Comparison of ENCODE assay signal across 21 cellular contexts in genomic region chr18:58402951-58403702, GRCh38.
DNase-seq lines count a peak whose midpoint lies in the region; ATAC-seq, FAIRE-seq and TF ChIP-seq lines count a peak whose summit lies in the region.
"Had no signal": no experiment of that assay in that cellular context is flagged by ENCODE, and none has a peak within 500 bp of the region (broad histone marks: within the 10 kb centered on the region; RNA-seq: fewer than 3 reads in every experiment).

No MANE protein-coding gene starts in this region.

- ATAC-seq in WTC11: no peak; the same call in 1 of the 2 replicates
- no peak for ATAC-seq in PC-3
- ATAC-seq in HG02970 (IDR thresholded peaks at IDR 0.05; ENCODE audit: low FRiP score, unreplicated experiment): no peak
- ATAC-seq: K562 had no signal

- 85% methylated on average over 13 of the region's 13 CpGs for WGBS in hepatocyte (ENCODE audit: low lambda C conversion rate, missing lambda C conversion rate)

- FAIRE-seq in D721Med (lab: Jason Lieb, UNC): peak; percentile 21
- FAIRE-seq in kidney (lab: Jason Lieb, UNC): no peak
- FAIRE-seq: GM12891, K562, TTC549 had no signal

- H3K79me2 ChIP-seq in hepatocyte (no peaks in the 10 kb centered on the region), PC-3 (ENCODE audit: low read length) (no peaks in the 10 kb centered on the region)

- H3K27ac Mint-ChIP-seq in WTC11: peak overlapping the region; percentile 16; the same call in 1 of the 2 replicates

- no peak overlapping the region for H3K4me3 Mint-ChIP-seq in WTC11
- H3K4me3 Mint-ChIP-seq: activated CD4-positive, alpha-beta T cell treated with anti-CD3 and anti-CD28 coated beads, Interleukin-2, amount 10 ng/mL, durations not matched to agents 7 days and 5 days had no signal

- H3K9me2 ChIP-seq in hepatocyte (replicated peaks; ENCODE audit: insufficient read depth) (no peaks in the 10 kb centered on the region), PC-3 (replicated peaks; ENCODE audit: low read length) (no peaks in the 10 kb centered on the region)

- H3K36me3 ChIP-seq in hepatocyte (replicated peaks; ENCODE audit: insufficient read depth, low read depth) (no peaks in the 10 kb centered on the region), rectal smooth muscle tissue (ENCODE audit: control insufficient read depth, insufficient read depth, low read length) (no peaks in the 10 kb centered on the region), PC-3 (ENCODE audit: low read depth, low read length) (no peaks in the 10 kb centered on the region), kidney (ENCODE audit: control insufficient read depth in 1 of 2, insufficient read depth in 2 of 2, low read length in 2 of 2) (peaks cover 0 to 2% of the 10 kb centered on the region in 2 donors)
- H3K36me3 ChIP-seq: thoracic aorta had no signal

- H3K4me2 ChIP-seq in hepatocyte: no peak overlapping the region
- H3K4me2 ChIP-seq in PC-3 (ENCODE audit: low read length): no peak overlapping the region

- no peaks in the 10 kb centered on the region for H3F3A ChIP-seq in PC-3 (ENCODE audit: low read length, unreplicated experiment)

- H3K4me3 ChIP-seq in hepatocyte (no peak overlapping the region), rectal smooth muscle tissue (ENCODE audit: low read length) (no peak overlapping the region), PC-3 (ENCODE audit: low read length) (no peak overlapping the region), kidney (ENCODE audit: low read length in 2 of 2) (no peak overlapping the region)
- H3K4me3 ChIP-seq: K562, Peyer's patch, skin epidermis, thoracic aorta had no signal

- DNase-seq in D721Med (ENCODE audit: insufficient read length, low spot score): no peak
- no peak for DNase-seq in WTC11 (ENCODE audit: low spot score)
- no peak for DNase-seq in hepatocyte (ENCODE audit: low spot score)
- DNase-seq in NCI-H446 treated with DMSO at 0.1 percent for 48 hours (lab: John Stamatoyannopoulos, UW): no peak
- DNase-seq in PC-3: no peak
- DNase-seq in kidney: no peak
- DNase-seq: activated CD4-positive, alpha-beta T cell treated with anti-CD3 and anti-CD28 coated beads, Interleukin-2, amount 10 ng/mL, durations not matched to agents 7 days and 5 days; activated naive CD4-positive, alpha-beta T cell treated with anti-CD3 and anti-CD28 coated beads, Interleukin-2, amount 50 U/mL, for 16 hours; DMS 273 treated with DMSO at 0.1 percent for 48 hours; GF-D8; NCI-H1092 treated with DMSO at 0.1 percent for 48 hours; Peyer's patch; stimulated activated CD4-positive, alpha-beta T cell treated with anti-CD3 and anti-CD28 coated beads, Interleukin-4, amount 100 ng/mL, for 4 hours; stimulated activated CD8-positive, alpha-beta memory T cell treated with anti-CD3 and anti-CD28 coated beads, Interleukin-4, amount 100 ng/mL, for 48 hours had no signal

- peak overlapping the region; percentile 67 for H3K27ac ChIP-seq in hepatocyte
- peak overlapping the region; percentile 38 for H3K27ac ChIP-seq in rectal smooth muscle tissue (ENCODE audit: low read depth, low read length)
- H3K27ac ChIP-seq in PC-3 (ENCODE audit: low read length): no peak overlapping the region
- no peak overlapping the region for H3K27ac ChIP-seq in kidney (ENCODE audit: low read depth in 2 of 2, low read length in 2 of 2)
- H3K27ac ChIP-seq: Peyer's patch, thoracic aorta had no signal

- H3K9me3 Mint-ChIP-seq in WTC11: no peaks in the 10 kb centered on the region
- H3K9me3 Mint-ChIP-seq: activated CD4-positive, alpha-beta T cell treated with anti-CD3 and anti-CD28 coated beads, Interleukin-2, amount 10 ng/mL, durations not matched to agents 7 days and 5 days had no signal

- H3K4me1 ChIP-seq in hepatocyte (ENCODE audit: insufficient read depth) (peaks cover 21% of the 10 kb centered on the region), rectal smooth muscle tissue (ENCODE audit: control insufficient read depth, insufficient read depth, low read length) (peaks cover 12% of the 10 kb centered on the region), PC-3 (ENCODE audit: insufficient read depth, low read length) (no peaks in the 10 kb centered on the region), kidney (ENCODE audit: control insufficient read depth in 1 of 2, insufficient read depth in 1 of 2, low read depth in 1 of 2, low read length in 2 of 2) (peaks cover 0 to 15% of the 10 kb centered on the region in 2 donors)

- intact Hi-C loops in PC-3 (cut with micrococcal nuclease): no loop called here
- intact Hi-C loops in kidney (cut with DNase I): no loop called here

- H3K27me3 Mint-ChIP-seq in WTC11 (ENCODE audit: low read depth): no peaks in the 10 kb centered on the region; the same call in 1 of the 2 replicates
- H3K27me3 Mint-ChIP-seq: activated CD4-positive, alpha-beta T cell treated with anti-CD3 and anti-CD28 coated beads, Interleukin-2, amount 10 ng/mL, durations not matched to agents 7 days and 5 days had no signal

- TF ChIP-seq CTCF in D721Med (IDR thresholded peaks at IDR 0.05; ENCODE audit: insufficient read depth, missing control alignments) (no peak), WTC11 (IDR thresholded peaks at IDR 0.05) (no peak), hepatocyte (IDR thresholded peaks at IDR 0.05; ENCODE audit: poor library complexity) (no peak), PC-3 (conservative IDR thresholded peaks at IDR 0.05; ENCODE audit: low read depth, low read length) (no peak), kidney (IDR thresholded peaks at IDR 0.05; ENCODE audit: borderline replicate concordance, extremely low read depth, insufficient read depth) (no peak)

- H4K20me1 ChIP-seq in hepatocyte (ENCODE audit: insufficient read depth, poor library complexity, severe bottlenecking) (no peaks in the 10 kb centered on the region), PC-3 (ENCODE audit: low read length) (no peaks in the 10 kb centered on the region)

- H2AFZ ChIP-seq in hepatocyte (no peak overlapping the region), PC-3 (ENCODE audit: low read length) (no peak overlapping the region)

- POLR2A ChIA-PET in WTC11 (lab: Charles Lee): no interaction called here
- POLR2A ChIA-PET in PC-3 (lab: Charles Lee; ENCODE audit: unreplicated experiment): no interaction called here

- no peaks in the 10 kb centered on the region for H3K36me3 Mint-ChIP-seq in WTC11

- BruUV-seq in PC-3 (replicated peaks; lab: Mats Ljungman, UMichigan): no TSS peak

- H3K9me3 ChIP-seq in hepatocyte (ENCODE audit: low read depth) (no peaks in the 10 kb centered on the region), PC-3 (ENCODE audit: low read length) (no peaks in the 10 kb centered on the region), kidney (ENCODE audit: control insufficient read depth in 1 of 2, low read length in 2 of 2) (no peaks in the 10 kb centered on the region)
- H3K9me3 ChIP-seq: Peyer's patch, thoracic aorta had no signal

- CTCF ChIA-PET in WTC11 (lab: Charles Lee): interaction anchor here (0.7 to 2.3 kb wide), 4 partner anchors 12 to 361 kb away, joined by 3 to 10 read pairs (median 4); no protein-coding TSS in a partner anchor
- CTCF ChIA-PET in PC-3 (lab: Charles Lee): no interaction called here

- H3K4me1 Mint-ChIP-seq in WTC11: peaks cover 5% of the 10 kb centered on the region

- H3K27me3 ChIP-seq in hepatocyte (no peaks in the 10 kb centered on the region), rectal smooth muscle tissue (ENCODE audit: control insufficient read depth, insufficient read depth, low read length) (no peaks in the 10 kb centered on the region), PC-3 (ENCODE audit: low read length) (no peaks in the 10 kb centered on the region)
- H3K27me3 ChIP-seq: Peyer's patch had no signal

- H3K9ac ChIP-seq in rectal smooth muscle tissue (ENCODE audit: low read length): no peak overlapping the region
- no peak overlapping the region for H3K9ac ChIP-seq in PC-3 (ENCODE audit: low read length)
- no peak overlapping the region for H3K9ac ChIP-seq in kidney (ENCODE audit: low read length in 2 of 2)

TF ChIP-seq in WTC11, 78 proteins besides CTCF, POLR2A, EP300 and RAD21 (continues in another document):
- no peak for TF ChIP-seq ZBTB43 (CRISPR knock-in tag; IDR thresholded peaks at IDR 0.05)
- no peak for TF ChIP-seq FOXK1 (CRISPR knock-in tag; IDR thresholded peaks at IDR 0.05)
- no peak for TF ChIP-seq ATF1 (CRISPR knock-in tag; IDR thresholded peaks at IDR 0.05)
- TF ChIP-seq NR2C2 (CRISPR knock-in tag; IDR thresholded peaks at IDR 0.05): no peak
- TF ChIP-seq ATF6 (CRISPR knock-in tag; IDR thresholded peaks at IDR 0.05): no peak

Comparison
In these comparisons a context has a peak if more than half of its experiments do, and no peak if none do; other contexts are left out.
1. H3K27ac ChIP-seq: peak in hepatocyte (single experiment) and rectal smooth muscle tissue (single experiment); none in PC-3 (single experiment) and kidney (0 of 2).